Comparison of ENCODE assay signal across 1 cellular context in genomic region chr15:99114511-99115299, GRCh38.
TF ChIP-seq lines count a peak whose summit lies in the region.

No MANE protein-coding gene starts in this region.

TF ChIP-seq in H1, 55 proteins besides CTCF, POLR2A, EP300 and RAD21 (continued from another document):
- TF ChIP-seq ATF2 (IDR thresholded peaks at IDR 0.05; ENCODE audit: low read length) (no peak), POLR2AphosphoS5 (IDR thresholded peaks at IDR 0.05; ENCODE audit: low read depth, low read length) (no peak), KDM4A (IDR thresholded peaks at IDR 0.05; ENCODE audit: low read depth, low read length, severe bottlenecking) (no peak), FOSL1 (IDR thresholded peaks at IDR 0.05; ENCODE audit: insufficient read depth, low read depth, low read length) (no peak), TCF12 (IDR thresholded peaks at IDR 0.05; ENCODE audit: low read depth, low read length) (no peak)
